31 cellular contexts compared by ENCODE assay signal in the genomic region with DNA sequence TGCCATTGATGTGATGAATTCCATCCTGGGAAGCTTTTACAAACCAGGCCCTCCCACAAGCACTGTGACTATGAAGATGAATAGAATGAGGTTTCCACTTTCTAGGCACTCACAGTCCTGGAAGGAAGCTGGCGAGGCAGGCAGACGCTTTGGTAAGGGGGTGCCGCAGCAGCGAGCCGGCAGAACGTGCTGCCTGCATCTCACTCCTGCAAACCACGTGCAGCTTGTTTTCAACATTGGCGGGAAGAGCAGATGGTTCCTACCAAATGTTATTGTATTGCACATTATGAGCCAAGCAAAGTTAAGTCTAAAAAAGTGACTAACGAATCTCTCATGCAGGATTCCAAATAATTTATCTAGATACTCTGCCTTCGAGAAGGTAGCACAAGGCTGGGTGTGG. TPM values are rescaled to one million over a fixed set of nuclear protein-coding genes. Genes with fewer than 3 reads are reported as not detected.
"Had no signal": no experiment of that assay in that cellular context is flagged by ENCODE, and none has a peak within 500 bp of the region (broad histone marks: within the 10 kb centered on the region; RNA-seq: fewer than 3 reads in every experiment).

No MANE protein-coding gene starts in this region.

- H3K4me2 ChIP-seq: hepatocyte had no signal

- H3K4me1 ChIP-seq: ascending aorta, tibial artery had no signal

- H3K27me3 Mint-ChIP-seq: activated T-helper 17 cell treated with anti-CD3 and anti-CD28 coated beads, Interleukin-2, amount 50 U/mL, for 72 hours had no signal

- H3K36me3 Mint-ChIP-seq: activated naive CD4-positive, alpha-beta T cell treated with anti-CD3 and anti-CD28 coated beads, Interleukin-2, amount 50 U/mL, for 72 hours; naive B cell had no signal

- H3K4me3 ChIP-seq: adrenal gland, ascending aorta, hepatocyte, lower lobe of right lung, psoas muscle, right atrium auricular region, tibial artery had no signal

- H3K27me3 ChIP-seq: ascending aorta, right atrium auricular region had no signal

- H3K27ac Mint-ChIP-seq: activated T-cell treated with anti-CD3 and anti-CD28 coated beads, Interleukin-2, amount 50 U/mL, for 24 hours; activated T-helper 17 cell treated with anti-CD3 and anti-CD28 coated beads, Interleukin-2, amount 50 U/mL, for 72 hours; stimulated activated naive CD8-positive, alpha-beta T cell treated with anti-CD3 and anti-CD28 coated beads, Interleukin-15, Interleukin-2, amounts not matched to agents 100 ng/mL and 50 ng/mL, for 24 hours had no signal

- H2AFZ ChIP-seq: hepatocyte had no signal

- H3K9me3 ChIP-seq: adrenal gland, ascending aorta, lower lobe of right lung, psoas muscle, right atrium auricular region, tibial artery had no signal

- H3K4me3 Mint-ChIP-seq: activated T-cell treated with anti-CD3 and anti-CD28 coated beads, Interleukin-2, amount 50 U/mL, for 24 hours; activated T-helper 17 cell treated with anti-CD3 and anti-CD28 coated beads, Interleukin-2, amount 50 U/mL, for 72 hours; naive B cell; neural crest cell; stimulated activated naive CD8-positive, alpha-beta T cell treated with anti-CD3 and anti-CD28 coated beads, Interleukin-15, Interleukin-2, amounts not matched to agents 100 ng/mL and 50 ng/mL, for 24 hours had no signal

- H3K27ac ChIP-seq: adrenal gland, ascending aorta, hepatocyte, lower lobe of right lung, psoas muscle, right atrium auricular region, tibial artery had no signal

- DNase-seq: activated CD4-positive, alpha-beta T cell treated with anti-CD3 and anti-CD28 coated beads for 1 hour; activated CD4-positive, alpha-beta T cell treated with anti-CD3 and anti-CD28 coated beads, Interleukin-2, amount 50 U/mL, for 1 hour; activated CD8-positive, alpha-beta memory T cell treated with anti-CD3 and anti-CD28 coated beads for 24 hours; activated CD8-positive, alpha-beta memory T cell treated with anti-CD3 and anti-CD28 coated beads, Interleukin-2, amount 50 U/mL, for 4 hours; activated T-cell treated with anti-CD3 and anti-CD28 coated beads, Interleukin-2, amount 50 U/mL, for 24 hours; adrenal gland; cortex of kidney; foreskin melanocyte; immature natural killer cell; lower lobe of right lung; naive B cell; psoas muscle; stimulated activated CD4-positive, alpha-beta T cell treated with anti-CD3 and anti-CD28 coated beads, Interleukin-4, amount 100 ng/mL, for 4 hours; T-helper 1 cell; T-helper 9 cell; tibial artery had no signal

- H3K36me3 ChIP-seq: adrenal gland, ascending aorta, lower lobe of right lung, right atrium auricular region, tibial artery had no signal

- H3K9me3 Mint-ChIP-seq: activated naive CD4-positive, alpha-beta T cell treated with anti-CD3 and anti-CD28 coated beads, Interleukin-2, amount 50 U/mL, for 72 hours; activated T-cell treated with anti-CD3 and anti-CD28 coated beads, Interleukin-2, amount 50 U/mL, for 24 hours; activated T-helper 17 cell treated with anti-CD3 and anti-CD28 coated beads, Interleukin-2, amount 50 U/mL, for 72 hours; immature natural killer cell; neural crest cell; stimulated activated naive CD8-positive, alpha-beta T cell treated with anti-CD3 and anti-CD28 coated beads, Interleukin-15, Interleukin-2, amounts not matched to agents 100 ng/mL and 50 ng/mL, for 24 hours had no signal

- ATAC-seq: activated naive CD4-positive, alpha-beta T cell treated with anti-CD3 and anti-CD28 coated beads, Interleukin-2, amount 50 U/mL, for 72 hours; activated T-helper 17 cell treated with anti-CD3 and anti-CD28 coated beads, Interleukin-2, amount 50 U/mL, for 72 hours; left lobe of liver; psoas muscle had no signal

RNA-seq across cellular contexts. Expression of gene DNAI2, which starts 3.7 kb away (rescaled TPM):
- total RNA-seq: ascending aorta, bronchial epithelial cell, epithelial cell of proximal tubule, fibroblast of lung, hepatocyte, kidney epithelial cell, left lobe of liver, mesenteric fat pad, neural crest cell, osteocyte, psoas muscle, right atrium auricular region, ureter had no signal
- polyA plus RNA-seq: fibroblast of lung, hepatocyte, psoas muscle had no signal

RNA-seq across cellular contexts. Expression of gene KIF19, which starts 55.7 kb away (rescaled TPM):
- total RNA-seq: bronchial epithelial cell, epithelial cell of proximal tubule, kidney epithelial cell, osteocyte had no signal
- polyA plus RNA-seq: fibroblast of lung had no signal
